7 cellular contexts compared by ENCODE assay signal in the genomic region with DNA sequence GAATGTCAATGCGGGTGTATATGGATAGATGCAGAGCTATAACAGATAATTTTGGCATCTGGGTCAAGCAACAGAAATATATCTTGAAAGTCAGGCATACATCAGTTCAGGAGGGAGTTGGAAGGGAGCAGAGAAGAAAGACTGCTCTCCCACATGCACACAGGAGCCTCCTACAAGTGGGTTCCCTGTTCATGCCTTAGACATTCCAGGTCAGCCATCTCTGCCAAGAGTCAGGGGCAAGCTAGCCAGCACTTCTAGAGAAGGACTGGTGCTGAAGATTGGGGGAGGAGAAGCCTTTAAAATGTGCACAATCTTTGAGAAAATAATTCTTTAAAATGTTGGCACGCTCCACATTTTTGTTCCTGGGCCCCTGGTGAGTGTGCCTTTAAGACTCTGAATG. TPM values are rescaled to one million over a fixed set of nuclear protein-coding genes. Genes with fewer than 3 reads are reported as not detected.
"Had no signal": no experiment of that assay in that cellular context is flagged by ENCODE, and none has a peak within 500 bp of the region (broad histone marks: within the 10 kb centered on the region; RNA-seq: fewer than 3 reads in every experiment).

No MANE protein-coding gene starts in this region.

- H3K36me3 ChIP-seq: HAP-1 had no signal

- H3K27ac ChIP-seq: GM23248 had no signal

- H3K9me3 ChIP-seq: HAP-1 had no signal

- H3K4me1 ChIP-seq: HAP-1 had no signal

- DNase-seq: GM23248, GOT3, H7, IMR-90 had no signal

- H3K4me3 ChIP-seq: GM23248, HAP-1 had no signal

RNA-seq across cellular contexts. Expression of a gene that starts 56.0 kb away (rescaled TPM):
- total RNA-seq: GM23248, H4, HT-29 had no signal
